Comparison of ENCODE assay signal across 11 cellular contexts in genomic region chr1:93753766-93754763, GRCh38.
DNase-seq lines count a peak whose midpoint lies in the region; TF ChIP-seq lines count a peak whose summit lies in the region.
"Had no signal": no experiment of that assay in that cellular context is flagged by ENCODE, and none has a peak within 500 bp of the region (broad histone marks: within the 10 kb centered on the region; RNA-seq: fewer than 3 reads in every experiment).

No MANE protein-coding gene starts in this region.

- H4K91ac ChIP-seq in trophoblast cell (ENCODE audit: low read depth, low read length), result no peak overlapping the region

- H2AK5ac ChIP-seq in trophoblast cell (ENCODE audit: low read length), result no peak overlapping the region

- DNase-seq in SK-N-SH, result no peak
- DNase-seq in fibroblast of gingiva (ENCODE audit: low read depth), result peak; percentile 85
- DNase-seq in trophoblast cell, result peak; percentile 87 to 95
- no peak for DNase-seq in stimulated activated CD4-positive, alpha-beta T cell treated with anti-CD3 and anti-CD28 coated beads, Interleukin-15, amount 100 ng/mL, for 24 hours
- DNase-seq in NCI-H1048 (lab: John Stamatoyannopoulos, UW), result no peak
- no peak for DNase-seq in KG1 (lab: John Stamatoyannopoulos, UW)
- no peak for DNase-seq in HK-2 (ENCODE audit: unreplicated experiment)
- DNase-seq: left ventricle myocardium inferior, NCI-H1092 had no signal

- H3K4me2 ChIP-seq in SK-N-SH (peak overlapping the region; percentile 55), trophoblast cell (ENCODE audit: low read length) (no peak overlapping the region)

- H2BK12ac ChIP-seq in trophoblast cell (ENCODE audit: low read length), result no peak overlapping the region

- no peaks in the 10 kb centered on the region for H3K79me1 ChIP-seq in trophoblast cell (ENCODE audit: low read length)

- H3K36me3 ChIP-seq in HEK293 (ENCODE audit: control insufficient read depth in 2 of 2, insufficient read depth in 1 of 2, low read length in 2 of 2), result no peaks in the 10 kb centered on the region
- H3K36me3 ChIP-seq in SK-N-SH (replicated peaks in 1 of 2; ENCODE audit: control insufficient read depth in 1 of 2, insufficient read depth in 2 of 2, low read length in 1 of 2), result no peaks in the 10 kb centered on the region
- H3K36me3 ChIP-seq in trophoblast cell (ENCODE audit: control insufficient read depth in 1 of 2, insufficient read depth in 2 of 2, low read length in 2 of 2), result no peaks in the 10 kb centered on the region
- H3K36me3 ChIP-seq: cardiac muscle cell, left ventricle myocardium inferior had no signal

- POLR2A ChIA-PET in HEK293 (lab: Yijun Ruan, JAX) (interaction anchor here (1.3 kb wide), 1 partner anchor 26 kb away, joined by 3 read pairs; no protein-coding TSS in a partner anchor), SK-N-SH (lab: Yijun Ruan, JAX) (interaction anchor here (1.2 kb wide), 1 partner anchor 16 kb away, joined by 3 read pairs; no protein-coding TSS in a partner anchor)

- H3K4me3 ChIP-seq in HEK293 (ENCODE audit: low read depth, low read length), result no peak overlapping the region
- peak overlapping the region in 1 of 2 experiments; percentile 11; a peak in 1 of 4 replicates for H3K4me3 ChIP-seq in SK-N-SH (ENCODE audit: low read depth in 2 of 2, low read length in 1 of 2)
- no peak overlapping the region for H3K4me3 ChIP-seq in trophoblast cell (ENCODE audit: low read depth, low read length)
- H3K4me3 ChIP-seq: cardiac muscle cell, left ventricle myocardium inferior had no signal

- no peak overlapping the region for H2BK120ac ChIP-seq in trophoblast cell (ENCODE audit: insufficient read depth, low read length, poor library complexity)

- H2BK5ac ChIP-seq in trophoblast cell (ENCODE audit: low read depth, low read length, poor library complexity), result no peak overlapping the region

- no peaks in the 10 kb centered on the region for H3K9me2 ChIP-seq in SK-N-SH

- H3K14ac ChIP-seq in trophoblast cell (ENCODE audit: low read length), result no peak overlapping the region

- H4K20me1 ChIP-seq in SK-N-SH (ENCODE audit: insufficient read depth), result no peaks in the 10 kb centered on the region

- TF ChIP-seq EP300 in SK-N-SH (IDR thresholded peaks at IDR 0.05; ENCODE audit: borderline replicate concordance in 1 of 2, low read depth in 1 of 2, low read length in 1 of 2), result peak in 1 of 2 experiments; percentile 58; a peak in 2 of 4 replicates

- no peak overlapping the region for H3K23ac ChIP-seq in trophoblast cell (ENCODE audit: low read length)

- H3K27me3 ChIP-seq in SK-N-SH (ENCODE audit: insufficient read depth) (no peaks in the 10 kb centered on the region), trophoblast cell (ENCODE audit: insufficient read depth, low read length) (no peaks in the 10 kb centered on the region)

- H3F3A ChIP-seq in SK-N-SH (replicated peaks; ENCODE audit: insufficient read depth), result peaks cover 25% of the 10 kb centered on the region

- no peak for TF ChIP-seq RAD21 in SK-N-SH (IDR thresholded peaks at IDR 0.05; ENCODE audit: low read length)

- CTCF ChIA-PET in HEK293 (lab: Yijun Ruan, JAX) (interaction anchor here (0.6 to 1.1 kb wide), 4 partner anchors 60 to 896 kb away, joined by 3 to 5 read pairs (median 4); no protein-coding TSS in a partner anchor), SK-N-SH (lab: Yijun Ruan, JAX) (interaction anchor here (1.0 kb wide), 1 partner anchor 60 kb away, joined by 3 read pairs; no protein-coding TSS in a partner anchor)

- no peak overlapping the region for H4K8ac ChIP-seq in trophoblast cell (ENCODE audit: low read depth, low read length)

- H3K4me1 ChIP-seq in HEK293 (ENCODE audit: control insufficient read depth, insufficient read depth, low read length) (0 out of 2 replicates have a peak, but pooled peaks cover 2% of the 10 kb centered on the region), SK-N-SH (ENCODE audit: control insufficient read depth in 1 of 2, insufficient read depth in 2 of 2, low read depth in 1 of 2, low read length in 1 of 2) (peaks cover 9 to 25% of the 10 kb centered on the region in 2 experiments), trophoblast cell (ENCODE audit: control insufficient read depth in 1 of 2, insufficient read depth in 2 of 2, low read length in 2 of 2) (peaks cover 3 to 6% of the 10 kb centered on the region in 2 experiments)

- H3K79me2 ChIP-seq in SK-N-SH (ENCODE audit: insufficient read depth), result no peaks in the 10 kb centered on the region
- no peaks in the 10 kb centered on the region for H3K79me2 ChIP-seq in trophoblast cell (ENCODE audit: control insufficient read depth, insufficient read depth, low read length, poor library complexity)

- H3K9me3 ChIP-seq in HEK293 (ENCODE audit: control insufficient read depth, insufficient read depth, low read depth, low read length) (no peaks in the 10 kb centered on the region), SK-N-SH (no peaks in the 10 kb centered on the region), trophoblast cell (ENCODE audit: insufficient read depth, low read depth, low read length) (no peaks in the 10 kb centered on the region)
- H3K9me3 ChIP-seq: left ventricle myocardium inferior had no signal

- no peak overlapping the region for H3K27ac ChIP-seq in HEK293 (ENCODE audit: extremely low read depth, low read depth, low read length)
- peak overlapping the region in 1 of 2 experiments; percentile 82; a peak in 2 of 4 replicates for H3K27ac ChIP-seq in SK-N-SH (ENCODE audit: low read depth in 2 of 2, low read length in 1 of 2)
- H3K27ac ChIP-seq in trophoblast cell (ENCODE audit: low read depth, low read length), result no peak overlapping the region
- H3K27ac ChIP-seq: cardiac muscle cell, left ventricle myocardium inferior had no signal

- H2AFZ ChIP-seq in SK-N-SH (ENCODE audit: low read depth), result peak overlapping the region; percentile 25; the same call in 1 of the 2 replicates
- no peak overlapping the region for H2AFZ ChIP-seq in trophoblast cell (ENCODE audit: insufficient read depth, low read length, poor library complexity)

- H3K18ac ChIP-seq in trophoblast cell (ENCODE audit: low read length), result no peak overlapping the region

- H3K9ac ChIP-seq in SK-N-SH (no peak overlapping the region), trophoblast cell (ENCODE audit: low read length) (no peak overlapping the region)

- no peak for TF ChIP-seq CTCF in HEK293 (tag by site-specific recombination; IDR thresholded peaks at IDR 0.05)
- no peak for TF ChIP-seq CTCF in SK-N-SH (IDR thresholded peaks at IDR 0.05)

- H3K4ac ChIP-seq in trophoblast cell (ENCODE audit: low read depth, low read length), result no peak overlapping the region

- H4K12ac ChIP-seq in trophoblast cell (ENCODE audit: low read depth, low read length), result no peak overlapping the region

- WGBS in SK-N-SH (ENCODE audit: low lambda C conversion rate), result 57% methylated on average over 6 of the region's 6 CpGs
- no CpG with 5 or more reads among the region's 6 CpGs for WGBS in trophoblast cell (ENCODE audit: extremely low coverage, insufficient coverage, insufficient read length)

TF ChIP-seq in HEK293, 187 proteins besides CTCF, POLR2A, EP300 and RAD21 (continues in another document):
- TF ChIP-seq ATF2 (tag by site-specific recombination; IDR thresholded peaks at IDR 0.05; ENCODE audit: low read depth) (peak; percentile 58), ZNF692 (tag by site-specific recombination; IDR thresholded peaks at IDR 0.05) (0 out of 2 replicates have a peak, but pooled peaks have one; percentile 28)

TF ChIP-seq in SK-N-SH, 30 proteins besides CTCF, POLR2A, EP300 and RAD21 (continues in another document):
- TF ChIP-seq NRF1 (IDR thresholded peaks at IDR 0.05; ENCODE audit: low read depth, low read length) (no peak), GABPA (IDR thresholded peaks at IDR 0.05; ENCODE audit: low read depth) (no peak), YY1 (IDR thresholded peaks at IDR 0.05; ENCODE audit: low read depth) (no peak), TCF12 (IDR thresholded peaks at IDR 0.05) (peak; percentile 63), CHD2 (IDR thresholded peaks at IDR 0.05; ENCODE audit: low read length, partially characterized antibody) (no peak), SIN3A (IDR thresholded peaks at IDR 0.05; ENCODE audit: borderline replicate concordance, low read depth, low read length) (no peak), POLR2AphosphoS5 (IDR thresholded peaks at IDR 0.05; ENCODE audit: low read depth, low read length) (no peak), FOSL2 (IDR thresholded peaks at IDR 0.05; ENCODE audit: borderline replicate concordance, low read depth) (peak; percentile 71; the same call in 1 of the 2 replicates), TEAD4 (IDR thresholded peaks at IDR 0.05; ENCODE audit: borderline replicate concordance, insufficient read depth) (peak; percentile 81; the same call in 1 of the 2 replicates), RXRA (IDR thresholded peaks at IDR 0.05; ENCODE audit: borderline replicate concordance, low read depth) (peak; percentile 23; the same call in 1 of the 2 replicates), RCOR1 (IDR thresholded peaks at IDR 0.05; ENCODE audit: low read length) (no peak), IRF3 (IDR thresholded peaks at IDR 0.05; ENCODE audit: low read depth, low read length) (no peak), JUND (IDR thresholded peaks at IDR 0.05) (peak; percentile 65), GATA2 (CRISPR knock-in tag; IDR thresholded peaks at IDR 0.05) (no peak), NFIC (IDR thresholded peaks at IDR 0.05; ENCODE audit: borderline replicate concordance) (peak; percentile 64; the same call in 1 of the 2 replicates), MXI1 (IDR thresholded peaks at IDR 0.05; ENCODE audit: low read depth, low read length) (no peak), RFX5 (IDR thresholded peaks at IDR 0.05; ENCODE audit: low read length) (no peak), FOXM1 (IDR thresholded peaks at IDR 0.05; ENCODE audit: low read depth) (no peak)

Comparison
In these comparisons a context has a peak if more than half of its experiments do, and no peak if none do; other contexts are left out.
1. DNase-seq: peak in fibroblast of gingiva (single experiment) and trophoblast cell (2 of 2); none in SK-N-SH (single experiment), stimulated activated CD4-positive, alpha-beta T cell treated with anti-CD3 and anti-CD28 coated beads, Interleukin-15, amount 100 ng/mL, for 24 hours (single experiment), NCI-H1048 (single experiment), KG1 (single experiment) and HK-2 (single experiment).